In genomic region chr19:48815870-48816501, GRCh38 we compare ENCODE assay signal across 8 cellular contexts. TPM values are rescaled to one million over a fixed set of nuclear protein-coding genes. Genes with fewer than 3 reads are reported as not detected.
DNase-seq lines count a peak whose midpoint lies in the region; ATAC-seq and TF ChIP-seq lines count a peak whose summit lies in the region.

No MANE protein-coding gene starts in this region.

- no peak for ATAC-seq in HG03460 (IDR thresholded peaks at IDR 0.05; ENCODE audit: unreplicated experiment)
- ATAC-seq in HG02642 (IDR thresholded peaks at IDR 0.05; ENCODE audit: poor library complexity, unreplicated experiment): no peak

- H3K9me3 Mint-ChIP-seq in chondrocyte (ENCODE audit: low read depth) (no peaks in the 10 kb centered on the region), neural crest cell (no peaks in the 10 kb centered on the region)

- H3K36me3 Mint-ChIP-seq in chondrocyte (ENCODE audit: low read depth): no peaks in the 10 kb centered on the region
- H3K36me3 Mint-ChIP-seq in neural crest cell (ENCODE audit: low read depth): no peaks in the 10 kb centered on the region

- H3K27ac Mint-ChIP-seq in chondrocyte (ENCODE audit: unreplicated experiment): peak overlapping the region; percentile 25
- no peak overlapping the region for H3K27ac Mint-ChIP-seq in neural crest cell (ENCODE audit: unreplicated experiment)

- H3K4me1 Mint-ChIP-seq in chondrocyte (ENCODE audit: low read depth): peaks cover 20% of the 10 kb centered on the region
- peaks cover 16% of the 10 kb centered on the region for H3K4me1 Mint-ChIP-seq in neural crest cell

- TF ChIP-seq CTCF in chondrocyte (IDR thresholded peaks at IDR 0.05) (peak; percentile 16), neural crest cell (conservative IDR thresholded peaks at IDR 0.05) (no peak)

- DNase-seq in NCI-H2107 treated with DMSO at 0.1 percent for 48 hours (lab: John Stamatoyannopoulos, UW; ENCODE audit: unreplicated experiment): peak; percentile 27
- no peak for DNase-seq in NCI-H2107 (lab: John Stamatoyannopoulos, UW)
- DNase-seq in M059J (ENCODE audit: low read depth): peak; percentile 69
- DNase-seq in chondrocyte (ENCODE audit: low spot score): no peak
- DNase-seq in neural crest cell (ENCODE audit: low read depth, low spot score): no peak
- DNase-seq in Kasumi-1 (lab: John Stamatoyannopoulos, UW): no peak

- H3K4me3 Mint-ChIP-seq in chondrocyte (ENCODE audit: unreplicated experiment) (no peak overlapping the region), neural crest cell (peak overlapping the region; percentile 35)

- no peaks in the 10 kb centered on the region for H3K27me3 Mint-ChIP-seq in chondrocyte (ENCODE audit: low read depth)
- H3K27me3 Mint-ChIP-seq in neural crest cell (ENCODE audit: low read depth): no peaks in the 10 kb centered on the region

RNA-seq across cellular contexts. Expression of gene BCAT2, which starts 5.2 kb away (rescaled TPM):
- 41.0 and 54.0 TPM in 2 replicates for total RNA-seq in M059J (2014; rRNA removed; shearing (Covaris generic))
- total RNA-seq in chondrocyte: 30.9 to 42.2 TPM (median 41.4 TPM) in 3 replicates
- total RNA-seq in neural crest cell: 40.3 and 40.4 TPM in 2 replicates

RNA-seq across cellular contexts. Expression of gene HSD17B14, which starts 20.3 kb away (rescaled TPM):
- 20.9 and 22.7 TPM in 2 replicates for total RNA-seq in M059J (2014; rRNA removed; shearing (Covaris generic))
- 11.4 to 13.6 TPM (median 13.5 TPM) in 3 replicates for total RNA-seq in chondrocyte
- total RNA-seq in neural crest cell: 4.2 and 6.6 TPM in 2 replicates

RNA-seq across cellular contexts. Expression of gene PLEKHA4, which starts 52.4 kb away (rescaled TPM):
- 4.3 and 5.0 TPM in 2 replicates for total RNA-seq in M059J (2014; rRNA removed; shearing (Covaris generic))
- 16.8 to 34.3 TPM (median 19.6 TPM) in 3 replicates for total RNA-seq in chondrocyte
- 38.1 and 41.8 TPM in 2 replicates for total RNA-seq in neural crest cell

RNA-seq across cellular contexts. Expression of gene PPP1R15A, which starts 56.2 kb away (rescaled TPM):
- total RNA-seq in M059J (2014; rRNA removed; shearing (Covaris generic)): 31.1 and 40.5 TPM in 2 replicates
- total RNA-seq in chondrocyte: 42.1 to 106 TPM (median 104 TPM) in 3 replicates
- 27.5 and 27.8 TPM in 2 replicates for total RNA-seq in neural crest cell

Comparison
In these comparisons a context has a peak if more than half of its experiments do, and no peak if none do; other contexts are left out.
1. DNase-seq: peak in NCI-H2107 treated with DMSO at 0.1 percent for 48 hours (single experiment) and M059J (single experiment); none in NCI-H2107 (single experiment), chondrocyte (single experiment), neural crest cell (single experiment) and Kasumi-1 (0 of 2).